Comparison of ENCODE assay signal across 1 cellular context in the genomic region with DNA sequence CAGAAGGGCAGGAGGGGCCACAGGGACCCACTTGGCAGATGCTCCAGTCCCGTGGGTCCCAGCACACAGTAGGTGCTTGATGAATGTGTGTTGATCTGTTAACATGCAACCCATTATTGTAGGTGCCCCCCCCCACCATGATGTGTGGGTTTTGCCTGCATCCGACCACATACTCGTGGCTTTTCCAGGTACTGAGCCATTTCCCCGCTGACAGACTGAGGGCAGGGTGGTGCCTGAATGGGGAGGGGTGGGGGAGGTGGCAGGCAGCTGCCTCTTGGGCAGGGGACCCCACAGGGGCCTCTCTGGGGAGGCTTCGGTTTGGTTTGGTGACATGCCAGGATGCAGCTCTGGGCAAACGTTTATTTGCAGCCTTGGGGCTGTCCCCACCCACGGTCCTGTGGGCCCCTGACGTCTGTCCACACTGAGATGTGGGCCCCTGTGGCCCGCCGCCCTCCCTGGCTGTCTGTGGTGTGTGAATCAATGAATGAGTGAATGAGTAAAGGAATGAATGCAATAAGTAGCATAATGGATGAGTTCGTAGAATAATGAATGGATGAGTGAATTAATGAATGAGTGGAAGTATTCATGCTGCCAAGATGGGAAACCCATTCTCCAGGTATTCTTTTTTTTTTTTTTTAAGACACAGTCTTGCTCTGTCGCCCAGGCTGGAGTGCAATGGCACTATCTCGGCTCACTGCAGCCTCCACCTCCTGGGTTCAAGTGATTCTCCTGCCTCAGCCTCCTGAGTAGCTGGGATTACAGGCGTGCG.
TF ChIP-seq lines count a peak whose summit lies in the region.

No MANE protein-coding gene starts in this region.

TF ChIP-seq in IMR-90, 13 proteins besides CTCF, POLR2A, EP300 and RAD21:
- TF ChIP-seq MXI1 (IDR thresholded peaks at IDR 0.05; ENCODE audit: borderline replicate concordance, low read depth, low read length) (no peak), SMC3 (IDR thresholded peaks at IDR 0.05; ENCODE audit: low read depth, low read length) (no peak), MAFK (IDR thresholded peaks at IDR 0.05; ENCODE audit: low read depth, low read length) (no peak), CHD1 (IDR thresholded peaks at IDR 0.05; ENCODE audit: low read depth, low read length) (no peak), CEBPB (IDR thresholded peaks at IDR 0.05; ENCODE audit: low read depth, low read length) (no peak), RFX5 (IDR thresholded peaks at IDR 0.05; ENCODE audit: low read depth, low read length) (no peak), BHLHE40 (IDR thresholded peaks at IDR 0.05; ENCODE audit: low read depth, low read length) (no peak), MAZ (IDR thresholded peaks at IDR 0.05; ENCODE audit: borderline replicate concordance, low read depth, low read length) (no peak), FOS (IDR thresholded peaks at IDR 0.05; ENCODE audit: low read depth, low read length) (no peak), RCOR1 (IDR thresholded peaks at IDR 0.05; ENCODE audit: insufficient replicate concordance, low read length) (no peak), NFE2L2 (IDR thresholded peaks at IDR 0.05; ENCODE audit: low read depth, low read length) (no peak)
- TF ChIP-seq, protein P1, sequence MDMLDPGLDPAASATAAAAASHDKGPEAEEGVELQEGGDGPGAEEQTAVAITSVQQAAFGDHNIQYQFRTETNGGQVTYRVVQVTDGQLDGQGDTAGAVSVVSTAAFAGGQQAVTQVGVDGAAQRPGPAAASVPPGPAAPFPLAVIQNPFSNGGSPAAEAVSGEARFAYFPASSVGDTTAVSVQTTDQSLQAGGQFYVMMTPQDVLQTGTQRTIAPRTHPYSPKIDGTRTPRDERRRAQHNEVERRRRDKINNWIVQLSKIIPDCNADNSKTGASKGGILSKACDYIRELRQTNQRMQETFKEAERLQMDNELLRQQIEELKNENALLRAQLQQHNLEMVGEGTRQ (IDR thresholded peaks at IDR 0.05; ENCODE audit: low read depth, low read length): no peak
